In genomic region chr4:132865458-132865857, GRCh38 we compare ENCODE assay signal across 21 cellular contexts.
"Had no signal": no experiment of that assay in that cellular context is flagged by ENCODE, and none has a peak within 500 bp of the region (broad histone marks: within the 10 kb centered on the region; RNA-seq: fewer than 3 reads in every experiment).

No MANE protein-coding gene starts in this region.

- DNase-seq: KBM-7, MV-4-11, NCI-H1048, NCI-H1105, NCI-H1417, NCI-H146, NCI-H1694 treated with DMSO at 0.1 percent for 48 hours, NCI-H1930, NCI-H2081, NCI-H2107, NCI-H2227 treated with DMSO at 0.1 percent for 48 hours, NCI-H524, NCI-H526 treated with DMSO at 0.1 percent for 48 hours, NCI-H748 treated with DMSO at 0.1 percent for 48 hours, PC-3, SHP77 treated with DMSO at 0.1 percent for 48 hours, SJCRH30 had no signal

- H3K9me3 ChIP-seq: SJCRH30 had no signal

- H3K4me3 ChIP-seq: SJCRH30 had no signal

- H3K27me3 ChIP-seq: SJCRH30 had no signal

- H3K4me1 ChIP-seq: SJCRH30 had no signal

- ATAC-seq: Panc1, PC-3, Right ventricle myocardium inferior, SK-N-SH treated with all-trans-retinoic acid at 6 μM for 48 hours had no signal

- H3K27ac ChIP-seq: RWPE1, SJCRH30 had no signal

- H3K36me3 ChIP-seq: SJCRH30 had no signal
